Comparison of ENCODE assay signal across 1 cellular context in genomic region chr3:71380096-71380495, GRCh38.
A peak's percentile ranks its signal among the peaks of the same experiment; 100 is the strongest.
TF ChIP-seq lines count a peak whose summit lies in the region.

No MANE protein-coding gene starts in this region.

TF ChIP-seq in HepG2, 621 proteins besides CTCF, POLR2A, EP300 and RAD21 (continued from another document):
- TF ChIP-seq RERE (CRISPR knock-in tag; IDR thresholded peaks at IDR 0.05; ENCODE audit: low read depth): no peak
- TF ChIP-seq, protein P1, sequence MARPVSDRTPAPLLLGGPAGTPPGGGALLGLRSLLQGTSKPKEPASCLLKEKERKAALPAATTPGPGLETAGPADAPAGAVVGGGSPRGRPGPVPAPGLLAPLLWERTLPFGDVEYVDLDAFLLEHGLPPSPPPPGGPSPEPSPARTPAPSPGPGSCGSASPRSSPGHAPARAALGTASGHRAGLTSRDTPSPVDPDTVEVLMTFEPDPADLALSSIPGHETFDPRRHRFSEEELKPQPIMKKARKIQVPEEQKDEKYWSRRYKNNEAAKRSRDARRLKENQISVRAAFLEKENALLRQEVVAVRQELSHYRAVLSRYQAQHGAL (CRISPR knock-in tag; IDR thresholded peaks at IDR 0.05; ENCODE audit: not compliant biosample characterization): no peak
- TF ChIP-seq CC2D1A (CRISPR knock-in tag; IDR thresholded peaks at IDR 0.05): no peak
- TF ChIP-seq ZNF253 (CRISPR knock-in tag; IDR thresholded peaks at IDR 0.05; ENCODE audit: borderline replicate concordance): no peak
- no peak for TF ChIP-seq ZNF724P (CRISPR knock-in tag; IDR thresholded peaks at IDR 0.05; ENCODE audit: borderline replicate concordance)
- no peak for TF ChIP-seq ARID2 (CRISPR knock-in tag; IDR thresholded peaks at IDR 0.05; ENCODE audit: borderline replicate concordance)
- TF ChIP-seq TARDBP (CRISPR knock-in tag; IDR thresholded peaks at IDR 0.05): no peak
- peak; percentile 39; the same call in 1 of the 2 replicates for TF ChIP-seq HNF4A (CRISPR knock-in tag; IDR thresholded peaks at IDR 0.05)
- TF ChIP-seq, protein P2, sequence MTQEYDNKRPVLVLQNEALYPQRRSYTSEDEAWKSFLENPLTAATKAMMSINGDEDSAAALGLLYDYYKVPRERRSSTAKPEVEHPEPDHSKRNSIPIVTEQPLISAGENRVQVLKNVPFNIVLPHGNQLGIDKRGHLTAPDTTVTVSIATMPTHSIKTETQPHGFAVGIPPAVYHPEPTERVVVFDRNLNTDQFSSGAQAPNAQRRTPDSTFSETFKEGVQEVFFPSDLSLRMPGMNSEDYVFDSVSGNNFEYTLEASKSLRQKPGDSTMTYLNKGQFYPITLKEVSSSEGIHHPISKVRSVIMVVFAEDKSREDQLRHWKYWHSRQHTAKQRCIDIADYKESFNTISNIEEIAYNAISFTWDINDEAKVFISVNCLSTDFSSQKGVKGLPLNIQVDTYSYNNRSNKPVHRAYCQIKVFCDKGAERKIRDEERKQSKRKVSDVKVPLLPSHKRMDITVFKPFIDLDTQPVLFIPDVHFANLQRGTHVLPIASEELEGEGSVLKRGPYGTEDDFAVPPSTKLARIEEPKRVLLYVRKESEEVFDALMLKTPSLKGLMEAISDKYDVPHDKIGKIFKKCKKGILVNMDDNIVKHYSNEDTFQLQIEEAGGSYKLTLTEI (CRISPR knock-in tag; conservative IDR thresholded peaks at IDR 0.05): no peak
- no peak for TF ChIP-seq BCL6 (CRISPR knock-in tag; IDR thresholded peaks at IDR 0.05)
- TF ChIP-seq PHF8 (CRISPR knock-in tag; IDR thresholded peaks at IDR 0.05): no peak
- no peak for TF ChIP-seq ZNF446 (CRISPR knock-in tag; IDR thresholded peaks at IDR 0.05)
- TF ChIP-seq ZNF296 (CRISPR knock-in tag; conservative IDR thresholded peaks at IDR 0.05): no peak
- no peak for TF ChIP-seq ZNF720 (CRISPR knock-in tag; IDR thresholded peaks at IDR 0.05)
- TF ChIP-seq RFXANK (CRISPR knock-in tag; IDR thresholded peaks at IDR 0.05): no peak
- TF ChIP-seq, protein P3, sequence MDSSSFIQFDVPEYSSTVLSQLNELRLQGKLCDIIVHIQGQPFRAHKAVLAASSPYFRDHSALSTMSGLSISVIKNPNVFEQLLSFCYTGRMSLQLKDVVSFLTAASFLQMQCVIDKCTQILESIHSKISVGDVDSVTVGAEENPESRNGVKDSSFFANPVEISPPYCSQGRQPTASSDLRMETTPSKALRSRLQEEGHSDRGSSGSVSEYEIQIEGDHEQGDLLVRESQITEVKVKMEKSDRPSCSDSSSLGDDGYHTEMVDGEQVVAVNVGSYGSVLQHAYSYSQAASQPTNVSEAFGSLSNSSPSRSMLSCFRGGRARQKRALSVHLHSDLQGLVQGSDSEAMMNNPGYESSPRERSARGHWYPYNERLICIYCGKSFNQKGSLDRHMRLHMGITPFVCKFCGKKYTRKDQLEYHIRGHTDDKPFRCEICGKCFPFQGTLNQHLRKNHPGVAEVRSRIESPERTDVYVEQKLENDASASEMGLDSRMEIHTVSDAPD (CRISPR knock-in tag; IDR thresholded peaks at IDR 0.05): no peak
- TF ChIP-seq LCORL (IDR thresholded peaks at IDR 0.05): no peak
- no peak for TF ChIP-seq LCORL (CRISPR knock-in tag; IDR thresholded peaks at IDR 0.05)
- TF ChIP-seq AHDC1 (CRISPR knock-in tag; IDR thresholded peaks at IDR 0.05; ENCODE audit: borderline replicate concordance): no peak
- TF ChIP-seq TGIF2 (CRISPR knock-in tag; IDR thresholded peaks at IDR 0.05): no peak
- TF ChIP-seq ZNF256 (CRISPR knock-in tag; conservative IDR thresholded peaks at IDR 0.05): no peak
- peak; percentile 27; the same call in 1 of the 2 replicates for TF ChIP-seq SMC3 (IDR thresholded peaks at IDR 0.05; ENCODE audit: low read length)
- no peak for TF ChIP-seq BORCS8-MEF2B (CRISPR knock-in tag; IDR thresholded peaks at IDR 0.05)
- TF ChIP-seq ZFYVE20 (CRISPR knock-in tag; IDR thresholded peaks at IDR 0.05; ENCODE audit: borderline replicate concordance, low read depth): no peak
- TF ChIP-seq TCF7 (IDR thresholded peaks at IDR 0.05; ENCODE audit: low read depth): no peak
- TF ChIP-seq ZNF260 (CRISPR knock-in tag; IDR thresholded peaks at IDR 0.05; ENCODE audit: borderline replicate concordance, low read depth): no peak
- TF ChIP-seq NCOR1 (IDR thresholded peaks at IDR 0.05; ENCODE audit: borderline replicate concordance, low read length): no peak
- TF ChIP-seq SRSF9 (IDR thresholded peaks at IDR 0.05; ENCODE audit: borderline replicate concordance, insufficient read depth, low read depth, low read length, poor library complexity, severe bottlenecking): no peak
- TF ChIP-seq ZNF335 (CRISPR knock-in tag; IDR thresholded peaks at IDR 0.05): no peak
- no peak for TF ChIP-seq ZSCAN30 (CRISPR knock-in tag; IDR thresholded peaks at IDR 0.05)
- no peak for TF ChIP-seq GMEB1 (CRISPR knock-in tag; IDR thresholded peaks at IDR 0.05; ENCODE audit: borderline replicate concordance)
- TF ChIP-seq ZNF326 (CRISPR knock-in tag; IDR thresholded peaks at IDR 0.05; ENCODE audit: borderline replicate concordance): no peak
- no peak for TF ChIP-seq PRDM10 (CRISPR knock-in tag; IDR thresholded peaks at IDR 0.05; ENCODE audit: low read depth)
- no peak for TF ChIP-seq REXO4 (CRISPR knock-in tag; IDR thresholded peaks at IDR 0.05; ENCODE audit: borderline replicate concordance)
TF ChIP-seq in HepG2: peak in this region for 18.
